7 cellular contexts compared by ENCODE assay signal in genomic region chr5:140345919-140346347, GRCh38. TPM values are rescaled to one million over a fixed set of nuclear protein-coding genes. Genes with fewer than 3 reads are reported as not detected.
DNase-seq lines count a peak whose midpoint lies in the region; ATAC-seq and TF ChIP-seq lines count a peak whose summit lies in the region.

No MANE protein-coding gene starts in this region.

- intact Hi-C loops in gastrocnemius medialis (cut with DNase I; ENCODE audit: low total_unique reads) = loop anchor here (1.0 to 2.0 kb wide), 3 partner anchors 53 to 171 kb away; partner anchors contain the start of gene CYSTM1

- H3K36me3 ChIP-seq in brain microvascular endothelial cell (replicated peaks) = peaks cover 31% of the 10 kb centered on the region
- H3K36me3 ChIP-seq in iPS-20b (ENCODE audit: insufficient read depth, low read depth, low read length) = no peaks in the 10 kb centered on the region
- no peaks in the 10 kb centered on the region for H3K36me3 ChIP-seq in gastrocnemius medialis

- peak; percentile 18 for DNase-seq in GM12865 (ENCODE audit: low read depth)
- peak; percentile 55 for DNase-seq in GOT3 (lab: John Stamatoyannopoulos, UW)
- DNase-seq in NCI-H226 = peak; percentile 52
- peak; percentile 56 for DNase-seq in brain microvascular endothelial cell
- DNase-seq in gastrocnemius medialis = peak; percentile 62 to 87
- no peak for DNase-seq in GM19240 (ENCODE audit: insufficient read length, low spot score)

- peak; percentile 41 to 51 for ATAC-seq in gastrocnemius medialis

- H3K4me1 ChIP-seq in iPS-20b (ENCODE audit: insufficient read depth, low read length) (peaks cover 13% of the 10 kb centered on the region; the same call in 1 of the 2 replicates), gastrocnemius medialis (peaks cover 60 to 63% of the 10 kb centered on the region in 2 donors)

- TF ChIP-seq POLR2A in gastrocnemius medialis (IDR thresholded peaks at IDR 0.05) = no peak

- in situ Hi-C loops in brain microvascular endothelial cell (cut with HindIII; ENCODE audit: low pct_ligation_motif_present, low sequenced_read_pairs) = no loop called here
- in situ Hi-C loops in gastrocnemius medialis (cut with MboI; ENCODE audit: low sequenced_read_pairs in 4 of 4) = loop anchor here in 1 of 4 donors (5.0 kb wide), 1 partner anchor 104 kb away; no protein-coding TSS in a partner anchor

- TF ChIP-seq CTCF in GM12865 (IDR thresholded peaks at IDR 0.05; ENCODE audit: insufficient read depth, low read depth, low read length, missing control alignments) (no peak), brain microvascular endothelial cell (IDR thresholded peaks at IDR 0.05; ENCODE audit: low read depth, low read length, missing control alignments) (peak; percentile 67), gastrocnemius medialis (IDR thresholded peaks at IDR 0.05 in 4 of 5, conservative IDR thresholded peaks at IDR 0.05 in 1 of 5) (peak in 4 of 5 experiments; percentile 38 to 74 (median 44))

- H3K9ac ChIP-seq in iPS-20b (ENCODE audit: low read depth, low read length) = peak overlapping the region; percentile 60; the same call in 1 of the 2 replicates

- H3K4me3 ChIP-seq in GM12865 (ENCODE audit: low read depth, low read length) (peak overlapping the region; percentile 58), brain microvascular endothelial cell (ENCODE audit: low read depth, low read length) (peak overlapping the region; percentile 81), iPS-20b (ENCODE audit: low read length) (peak overlapping the region; percentile 71), gastrocnemius medialis (peak overlapping the region; percentile 75 to 98 (median 78))

- peak overlapping the region; percentile 68 for H3K27ac ChIP-seq in brain microvascular endothelial cell
- H3K27ac ChIP-seq in iPS-20b (ENCODE audit: low read length) = no peak overlapping the region
- peak overlapping the region; percentile 91 to 97 (median 94) for H3K27ac ChIP-seq in gastrocnemius medialis

- no peaks in the 10 kb centered on the region for H3K9me3 ChIP-seq in iPS-20b (ENCODE audit: insufficient read depth, low read depth, low read length)
- H3K9me3 ChIP-seq in gastrocnemius medialis = no peaks in the 10 kb centered on the region

- H3K27me3 ChIP-seq in brain microvascular endothelial cell (replicated peaks) = no peaks in the 10 kb centered on the region
- H3K27me3 ChIP-seq in iPS-20b (ENCODE audit: insufficient read depth, low read length) = peaks cover 21% of the 10 kb centered on the region
- no peaks in the 10 kb centered on the region for H3K27me3 ChIP-seq in gastrocnemius medialis

RNA-seq across cellular contexts. Expression of gene HBEGF, which starts 0.5 kb away (rescaled TPM):
- total RNA-seq in gastrocnemius medialis = 10 to 100 TPM in 3 of 4 donors, 1 to 10 TPM in 1; 5.3 to 22.2 (median 17.6) TPM

RNA-seq across cellular contexts. Expression of gene SLC4A9, which starts 14.1 kb away (rescaled TPM):
- total RNA-seq in gastrocnemius medialis = not detected

RNA-seq across cellular contexts. Expression of gene PFDN1, which starts 43.0 kb away (rescaled TPM):
- total RNA-seq in gastrocnemius medialis = 10 to 100 TPM; 47.9 to 81.0 (median 77.9) TPM

RNA-seq across cellular contexts. Expression of gene ANKHD1, which starts 55.7 kb away (rescaled TPM):
- total RNA-seq in gastrocnemius medialis = 10 to 100 TPM; 51.3 to 93.6 (median 72.7) TPM
